ENCODE assay signal across 2 cellular contexts in the genomic region with DNA sequence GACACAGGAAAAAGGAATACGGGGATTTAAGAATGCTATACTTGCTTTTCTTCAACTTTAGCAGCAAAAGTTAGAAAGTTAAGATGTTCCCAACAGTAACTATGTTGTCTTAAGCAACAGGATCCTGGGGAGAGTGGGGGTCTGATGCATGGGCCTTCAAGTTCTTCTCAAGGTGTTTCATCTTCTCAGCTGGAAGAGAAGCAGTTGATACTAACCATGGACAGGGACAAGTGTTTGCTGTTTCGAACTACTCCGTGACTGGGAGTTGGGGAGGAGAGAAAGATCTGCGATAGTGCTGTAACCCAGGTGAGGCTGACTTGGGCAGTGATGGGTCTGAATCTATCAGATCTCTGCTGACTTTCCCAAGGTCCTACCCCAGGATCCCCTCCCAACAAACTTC.
TF ChIP-seq lines count a peak whose summit lies in the region.

No MANE protein-coding gene starts in this region.

TF ChIP-seq in GM23338, 12 proteins besides CTCF, POLR2A, EP300 and RAD21 (continues in another document):
- TF ChIP-seq EZH2 (IDR thresholded peaks at IDR 0.05; ENCODE audit: low read depth, unreplicated experiment) (no peak), POLR2AphosphoS5 (IDR thresholded peaks at IDR 0.05; ENCODE audit: low read depth) (no peak), EZH2phosphoT487 (IDR thresholded peaks at IDR 0.05; ENCODE audit: unreplicated experiment) (no peak), ZNF331 (CRISPR knock-in tag; IDR thresholded peaks at IDR 0.05; ENCODE audit: low read depth) (no peak), JUNB (IDR thresholded peaks at IDR 0.05; ENCODE audit: unreplicated experiment) (no peak), STAT1 (IDR thresholded peaks at IDR 0.05; ENCODE audit: unreplicated experiment) (no peak), CREB1 (CRISPR knock-in tag; IDR thresholded peaks at IDR 0.05; ENCODE audit: low read depth) (no peak)
- TF ChIP-seq, protein P1, sequence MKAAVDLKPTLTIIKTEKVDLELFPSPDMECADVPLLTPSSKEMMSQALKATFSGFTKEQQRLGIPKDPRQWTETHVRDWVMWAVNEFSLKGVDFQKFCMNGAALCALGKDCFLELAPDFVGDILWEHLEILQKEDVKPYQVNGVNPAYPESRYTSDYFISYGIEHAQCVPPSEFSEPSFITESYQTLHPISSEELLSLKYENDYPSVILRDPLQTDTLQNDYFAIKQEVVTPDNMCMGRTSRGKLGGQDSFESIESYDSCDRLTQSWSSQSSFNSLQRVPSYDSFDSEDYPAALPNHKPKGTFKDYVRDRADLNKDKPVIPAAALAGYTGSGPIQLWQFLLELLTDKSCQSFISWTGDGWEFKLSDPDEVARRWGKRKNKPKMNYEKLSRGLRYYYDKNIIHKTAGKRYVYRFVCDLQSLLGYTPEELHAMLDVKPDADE (IDR thresholded peaks at IDR 0.05) = no peak
- TF ChIP-seq, protein P2, sequence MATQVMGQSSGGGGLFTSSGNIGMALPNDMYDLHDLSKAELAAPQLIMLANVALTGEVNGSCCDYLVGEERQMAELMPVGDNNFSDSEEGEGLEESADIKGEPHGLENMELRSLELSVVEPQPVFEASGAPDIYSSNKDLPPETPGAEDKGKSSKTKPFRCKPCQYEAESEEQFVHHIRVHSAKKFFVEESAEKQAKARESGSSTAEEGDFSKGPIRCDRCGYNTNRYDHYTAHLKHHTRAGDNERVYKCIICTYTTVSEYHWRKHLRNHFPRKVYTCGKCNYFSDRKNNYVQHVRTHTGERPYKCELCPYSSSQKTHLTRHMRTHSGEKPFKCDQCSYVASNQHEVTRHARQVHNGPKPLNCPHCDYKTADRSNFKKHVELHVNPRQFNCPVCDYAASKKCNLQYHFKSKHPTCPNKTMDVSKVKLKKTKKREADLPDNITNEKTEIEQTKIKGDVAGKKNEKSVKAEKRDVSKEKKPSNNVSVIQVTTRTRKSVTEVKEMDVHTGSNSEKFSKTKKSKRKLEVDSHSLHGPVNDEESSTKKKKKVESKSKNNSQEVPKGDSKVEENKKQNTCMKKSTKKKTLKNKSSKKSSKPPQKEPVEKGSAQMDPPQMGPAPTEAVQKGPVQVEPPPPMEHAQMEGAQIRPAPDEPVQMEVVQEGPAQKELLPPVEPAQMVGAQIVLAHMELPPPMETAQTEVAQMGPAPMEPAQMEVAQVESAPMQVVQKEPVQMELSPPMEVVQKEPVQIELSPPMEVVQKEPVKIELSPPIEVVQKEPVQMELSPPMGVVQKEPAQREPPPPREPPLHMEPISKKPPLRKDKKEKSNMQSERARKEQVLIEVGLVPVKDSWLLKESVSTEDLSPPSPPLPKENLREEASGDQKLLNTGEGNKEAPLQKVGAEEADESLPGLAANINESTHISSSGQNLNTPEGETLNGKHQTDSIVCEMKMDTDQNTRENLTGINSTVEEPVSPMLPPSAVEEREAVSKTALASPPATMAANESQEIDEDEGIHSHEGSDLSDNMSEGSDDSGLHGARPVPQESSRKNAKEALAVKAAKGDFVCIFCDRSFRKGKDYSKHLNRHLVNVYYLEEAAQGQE (IDR thresholded peaks at IDR 0.05; ENCODE audit: unreplicated experiment) = no peak
- TF ChIP-seq, protein P3, sequence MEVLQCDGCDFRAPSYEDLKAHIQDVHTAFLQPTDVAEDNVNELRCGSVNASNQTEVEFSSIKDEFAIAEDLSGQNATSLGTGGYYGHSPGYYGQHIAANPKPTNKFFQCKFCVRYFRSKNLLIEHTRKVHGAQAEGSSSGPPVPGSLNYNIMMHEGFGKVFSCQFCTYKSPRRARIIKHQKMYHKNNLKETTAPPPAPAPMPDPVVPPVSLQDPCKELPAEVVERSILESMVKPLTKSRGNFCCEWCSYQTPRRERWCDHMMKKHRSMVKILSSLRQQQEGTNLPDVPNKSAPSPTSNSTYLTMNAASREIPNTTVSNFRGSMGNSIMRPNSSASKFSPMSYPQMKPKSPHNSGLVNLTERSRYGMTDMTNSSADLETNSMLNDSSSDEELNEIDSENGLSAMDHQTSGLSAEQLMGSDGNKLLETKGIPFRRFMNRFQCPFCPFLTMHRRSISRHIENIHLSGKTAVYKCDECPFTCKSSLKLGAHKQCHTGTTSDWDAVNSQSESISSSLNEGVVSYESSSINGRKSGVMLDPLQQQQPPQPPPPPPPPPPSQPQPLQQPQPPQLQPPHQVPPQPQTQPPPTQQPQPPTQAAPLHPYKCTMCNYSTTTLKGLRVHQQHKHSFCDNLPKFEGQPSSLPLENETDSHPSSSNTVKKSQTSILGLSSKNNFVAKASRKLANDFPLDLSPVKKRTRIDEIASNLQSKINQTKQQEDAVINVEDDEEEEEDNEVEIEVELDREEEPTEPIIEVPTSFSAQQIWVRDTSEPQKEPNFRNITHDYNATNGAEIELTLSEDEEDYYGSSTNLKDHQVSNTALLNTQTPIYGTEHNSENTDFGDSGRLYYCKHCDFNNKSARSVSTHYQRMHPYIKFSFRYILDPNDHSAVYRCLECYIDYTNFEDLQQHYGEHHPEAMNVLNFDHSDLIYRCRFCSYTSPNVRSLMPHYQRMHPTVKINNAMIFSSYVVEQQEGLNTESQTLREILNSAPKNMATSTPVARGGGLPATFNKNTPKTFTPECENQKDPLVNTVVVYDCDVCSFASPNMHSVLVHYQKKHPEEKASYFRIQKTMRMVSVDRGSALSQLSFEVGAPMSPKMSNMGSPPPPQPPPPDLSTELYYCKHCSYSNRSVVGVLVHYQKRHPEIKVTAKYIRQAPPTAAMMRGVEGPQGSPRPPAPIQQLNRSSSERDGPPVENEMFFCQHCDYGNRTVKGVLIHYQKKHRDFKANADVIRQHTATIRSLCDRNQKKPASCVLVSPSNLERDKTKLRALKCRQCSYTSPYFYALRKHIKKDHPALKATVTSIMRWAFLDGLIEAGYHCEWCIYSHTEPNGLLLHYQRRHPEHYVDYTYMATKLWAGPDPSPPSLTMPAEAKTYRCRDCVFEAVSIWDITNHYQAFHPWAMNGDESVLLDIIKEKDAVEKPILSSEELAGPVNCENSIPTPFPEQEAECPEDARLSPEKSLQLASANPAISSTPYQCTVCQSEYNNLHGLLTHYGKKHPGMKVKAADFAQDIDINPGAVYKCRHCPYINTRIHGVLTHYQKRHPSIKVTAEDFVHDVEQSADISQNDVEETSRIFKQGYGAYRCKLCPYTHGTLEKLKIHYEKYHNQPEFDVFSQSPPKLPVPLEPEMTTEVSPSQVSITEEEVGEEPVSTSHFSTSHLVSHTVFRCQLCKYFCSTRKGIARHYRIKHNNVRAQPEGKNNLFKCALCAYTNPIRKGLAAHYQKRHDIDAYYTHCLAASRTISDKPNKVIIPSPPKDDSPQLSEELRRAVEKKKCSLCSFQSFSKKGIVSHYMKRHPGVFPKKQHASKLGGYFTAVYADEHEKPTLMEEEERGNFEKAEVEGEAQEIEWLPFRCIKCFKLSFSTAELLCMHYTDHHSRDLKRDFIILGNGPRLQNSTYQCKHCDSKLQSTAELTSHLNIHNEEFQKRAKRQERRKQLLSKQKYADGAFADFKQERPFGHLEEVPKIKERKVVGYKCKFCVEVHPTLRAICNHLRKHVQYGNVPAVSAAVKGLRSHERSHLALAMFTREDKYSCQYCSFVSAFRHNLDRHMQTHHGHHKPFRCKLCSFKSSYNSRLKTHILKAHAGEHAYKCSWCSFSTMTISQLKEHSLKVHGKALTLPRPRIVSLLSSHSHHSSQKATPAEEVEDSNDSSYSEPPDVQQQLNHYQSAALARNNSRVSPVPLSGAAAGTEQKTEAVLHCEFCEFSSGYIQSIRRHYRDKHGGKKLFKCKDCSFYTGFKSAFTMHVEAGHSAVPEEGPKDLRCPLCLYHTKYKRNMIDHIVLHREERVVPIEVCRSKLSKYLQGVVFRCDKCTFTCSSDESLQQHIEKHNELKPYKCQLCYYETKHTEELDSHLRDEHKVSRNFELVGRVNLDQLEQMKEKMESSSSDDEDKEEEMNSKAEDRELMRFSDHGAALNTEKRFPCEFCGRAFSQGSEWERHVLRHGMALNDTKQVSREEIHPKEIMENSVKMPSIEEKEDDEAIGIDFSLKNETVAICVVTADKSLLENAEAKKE (CRISPR knock-in tag; IDR thresholded peaks at IDR 0.05) = no peak

TF ChIP-seq in H1, 55 proteins besides CTCF, POLR2A, EP300 and RAD21:
- TF ChIP-seq KDM5A (IDR thresholded peaks at IDR 0.05; ENCODE audit: low read length) (no peak), NRF1 (IDR thresholded peaks at IDR 0.05; ENCODE audit: low read depth, low read length) (no peak), FOSL1 (IDR thresholded peaks at IDR 0.05; ENCODE audit: insufficient read depth, low read depth, low read length) (no peak), RNF2 (IDR thresholded peaks at IDR 0.05; ENCODE audit: borderline replicate concordance, low read depth, low read length, missing control alignments, poor library complexity, severe bottlenecking) (no peak), CHD2 (IDR thresholded peaks at IDR 0.05; ENCODE audit: low read length) (no peak), EZH2 (IDR thresholded peaks at IDR 0.05; ENCODE audit: low read depth, low read length, severe bottlenecking) (no peak), JUN (IDR thresholded peaks at IDR 0.05; ENCODE audit: low read depth, low read length) (no peak), BACH1 (IDR thresholded peaks at IDR 0.05; ENCODE audit: low read length) (no peak), HDAC6 (IDR thresholded peaks at IDR 0.05; ENCODE audit: low read depth, low read length) (no peak), TEAD4 (IDR thresholded peaks at IDR 0.05; ENCODE audit: low read depth, low read length) (no peak), CREB1 (IDR thresholded peaks at IDR 0.05) (no peak), PHF8 (conservative IDR thresholded peaks at IDR 0.05; ENCODE audit: low read depth, low read length) (no peak), YY1 (IDR thresholded peaks at IDR 0.05; ENCODE audit: low read depth, low read length) (no peak), RBBP5 (IDR thresholded peaks at IDR 0.05; ENCODE audit: borderline replicate concordance, low read depth, low read length) (no peak), KDM1A (IDR thresholded peaks at IDR 0.05; ENCODE audit: borderline replicate concordance, low read length) (no peak), KDM4A (IDR thresholded peaks at IDR 0.05; ENCODE audit: low read depth, low read length, severe bottlenecking) (no peak), SIRT6 (IDR thresholded peaks at IDR 0.05; ENCODE audit: low read length) (no peak), SIN3A (conservative IDR thresholded peaks at IDR 0.05 in 1 of 2, IDR thresholded peaks at IDR 0.05 in 1 of 2; ENCODE audit: low read depth in 1 of 2, low read length in 2 of 2) (no peak), TAF7 (optimal IDR thresholded peaks at IDR 0.05; ENCODE audit: borderline replicate concordance, low read depth, low read length) (no peak)
- TF ChIP-seq, protein P4, sequence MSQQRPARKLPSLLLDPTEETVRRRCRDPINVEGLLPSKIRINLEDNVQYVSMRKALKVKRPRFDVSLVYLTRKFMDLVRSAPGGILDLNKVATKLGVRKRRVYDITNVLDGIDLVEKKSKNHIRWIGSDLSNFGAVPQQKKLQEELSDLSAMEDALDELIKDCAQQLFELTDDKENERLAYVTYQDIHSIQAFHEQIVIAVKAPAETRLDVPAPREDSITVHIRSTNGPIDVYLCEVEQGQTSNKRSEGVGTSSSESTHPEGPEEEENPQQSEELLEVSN (IDR thresholded peaks at IDR 0.05) = no peak
